8 cellular contexts compared by ENCODE assay signal in the genomic region with DNA sequence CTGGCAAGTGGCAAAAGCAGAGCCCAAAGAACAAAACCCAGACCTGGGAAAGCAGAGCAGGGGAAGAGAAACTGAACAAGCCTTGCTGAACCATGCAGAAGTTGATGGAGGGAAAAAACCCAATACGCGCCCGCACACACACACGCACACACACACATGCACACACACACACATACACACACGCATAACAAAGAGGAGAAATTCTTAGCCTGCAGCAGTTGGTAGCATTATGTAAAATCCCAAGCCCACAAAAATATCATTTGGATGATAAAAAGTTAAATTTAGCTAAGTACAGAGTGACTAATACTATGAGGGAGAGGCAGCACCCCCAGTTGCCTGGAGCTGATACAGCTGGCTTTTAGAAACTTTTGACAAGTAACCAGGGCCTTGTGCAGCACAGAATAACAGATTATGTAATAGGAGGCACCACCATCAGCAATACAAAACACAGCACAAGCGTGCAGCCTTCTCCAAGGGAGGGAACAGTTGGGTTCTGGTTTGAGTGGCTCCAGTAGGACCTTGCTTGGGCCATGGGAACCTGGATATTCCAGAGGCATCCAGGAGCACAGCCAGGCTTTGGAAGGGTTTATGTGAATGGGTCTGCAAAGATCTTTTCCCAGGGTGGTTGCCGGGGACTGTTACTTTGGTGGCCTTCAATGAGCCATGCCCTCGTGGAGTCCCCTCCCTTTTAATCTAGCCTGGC. TPM values are rescaled to one million over a fixed set of nuclear protein-coding genes. Genes with fewer than 3 reads are reported as not detected.
A peak's percentile ranks its signal among the peaks of the same experiment; 100 is the strongest.
DNase-seq lines count a peak whose midpoint lies in the region; ATAC-seq, FAIRE-seq and TF ChIP-seq lines count a peak whose summit lies in the region.

No MANE protein-coding gene starts in this region.

- no peak for TF ChIP-seq CTCF in PC-3 (conservative IDR thresholded peaks at IDR 0.05; ENCODE audit: low read depth, low read length)
- TF ChIP-seq CTCF in esophagus squamous epithelium (IDR thresholded peaks at IDR 0.05) = no peak
- TF ChIP-seq CTCF in pancreas (IDR thresholded peaks at IDR 0.05) = no peak

- no peak for TF ChIP-seq POLR2A in esophagus squamous epithelium (IDR thresholded peaks at IDR 0.05)

- H3K27ac ChIP-seq in PC-3 (ENCODE audit: low read length) = peak overlapping the region; percentile 31
- peak overlapping the region; percentile 44 to 84 (median 78) for H3K27ac ChIP-seq in esophagus squamous epithelium
- H3K27ac ChIP-seq in pancreas = no peak overlapping the region

- DNase-seq in G401 (ENCODE audit: low spot score) = peak; percentile 53
- peak; percentile 51 for DNase-seq in PC-3
- no peak for DNase-seq in esophagus squamous epithelium (lab: John Stamatoyannopoulos, UW)
- peak in 2 of 6 donors; percentile 24 to 26 for DNase-seq in pancreas
- DNase-seq in NCI-H446 (lab: John Stamatoyannopoulos, UW) = no peak
- DNase-seq in NCI-H1092 treated with DMSO at 0.1 percent for 48 hours (lab: John Stamatoyannopoulos, UW) = no peak
- no peak for DNase-seq in NCI-H187 (lab: John Stamatoyannopoulos, UW)
- DNase-seq in SKM-1 treated with dmso at 0.1 percent for 144 hours (lab: John Stamatoyannopoulos, UW; ENCODE audit: unreplicated experiment) = no peak

- intact Hi-C loops in PC-3 (cut with micrococcal nuclease) = no loop called here
- intact Hi-C loops in esophagus squamous epithelium (cut with DNase I) = no loop called here
- intact Hi-C loops in pancreas (cut with DNase I) = no loop called here

- H2AFZ ChIP-seq in PC-3 (ENCODE audit: low read length) = no peak overlapping the region

- no peaks in the 10 kb centered on the region for H3F3A ChIP-seq in PC-3 (ENCODE audit: low read length, unreplicated experiment)

- no TSS peak for BruUV-seq in PC-3 (replicated peaks; lab: Mats Ljungman, UMichigan)

- H3K4me2 ChIP-seq in PC-3 (ENCODE audit: low read length) = peak overlapping the region; percentile 14; the same call in 1 of the 2 replicates

- H3K9me3 ChIP-seq in PC-3 (ENCODE audit: low read length) (no peaks in the 10 kb centered on the region), esophagus squamous epithelium (no peaks in the 10 kb centered on the region), pancreas (no peaks in the 10 kb centered on the region)

- in situ Hi-C loops in G401 (cut with HindIII; ENCODE audit: low sequenced_read_pairs) = no loop called here

- WGBS in esophagus squamous epithelium, 2 donors = 6 to 36% methylated on average over 6 of the region's 8 CpGs
- WGBS in pancreas, 2 donors = 73 to 83% methylated on average over 8 of the region's 8 CpGs

- no peaks in the 10 kb centered on the region for H3K79me2 ChIP-seq in PC-3 (ENCODE audit: low read length)

- ATAC-seq in PC-3 = peak; percentile 89
- peak; percentile 62 to 79 (median 74) for ATAC-seq in pancreas

- no peak overlapping the region for H3K9ac ChIP-seq in PC-3 (ENCODE audit: low read length)

- no peaks in the 10 kb centered on the region for H4K20me1 ChIP-seq in PC-3 (ENCODE audit: low read length)

- no peaks in the 10 kb centered on the region for H3K36me3 ChIP-seq in PC-3 (ENCODE audit: low read depth, low read length)
- no peaks in the 10 kb centered on the region for H3K36me3 ChIP-seq in esophagus squamous epithelium
- no peaks in the 10 kb centered on the region for H3K36me3 ChIP-seq in pancreas

- peak; percentile 53 for FAIRE-seq in pancreas (lab: Jason Lieb, UNC)

- POLR2A ChIA-PET in PC-3 (lab: Charles Lee; ENCODE audit: unreplicated experiment) = interaction anchor here (0.6 kb wide), 1 partner anchor 35 kb away, joined by 14 read pairs; the partner anchor contains the start of gene PITPNM2

- no peaks in the 10 kb centered on the region for H3K9me2 ChIP-seq in PC-3 (replicated peaks; ENCODE audit: low read length)

- H3K4me1 ChIP-seq in PC-3 (ENCODE audit: insufficient read depth, low read length) (peaks cover 20% of the 10 kb centered on the region), esophagus squamous epithelium (peaks cover 20 to 69% (median 33%) of the 10 kb centered on the region in 3 donors), pancreas (peaks cover 0 to 4% (median 0%) of the 10 kb centered on the region in 3 donors)

- CTCF ChIA-PET in PC-3 (lab: Charles Lee) = interaction anchor here (0.6 to 1.1 kb wide), 4 partner anchors 35 to 131 kb away, joined by 3 to 5 read pairs (median 4); partner anchors contain the start of gene PITPNM2

- H3K27me3 ChIP-seq in PC-3 (ENCODE audit: low read length) = no peaks in the 10 kb centered on the region
- H3K27me3 ChIP-seq in esophagus squamous epithelium = no peaks in the 10 kb centered on the region
- H3K27me3 ChIP-seq in pancreas = no peaks in the 10 kb centered on the region

- H3K4me3 ChIP-seq in PC-3 (ENCODE audit: low read length) (no peak overlapping the region), esophagus squamous epithelium (peak overlapping the region in 1 of 4 donors; percentile 15), pancreas (no peak overlapping the region)

RNA-seq across cellular contexts. Expression of gene PITPNM2, which starts 35.3 kb away (rescaled TPM):
- 0.06 and 1.9 TPM in 2 replicates for total RNA-seq in G401 (2014; rRNA removed; shearing (Covaris generic))
- 5.6 and 8.1 TPM in 2 replicates for total RNA-seq in PC-3 (2014; rRNA removed)
- total RNA-seq in esophagus squamous epithelium = 1 to 10 TPM; 4.2 to 9.1 (median 8.2) TPM
- total RNA-seq in pancreas = 1 to 10 TPM; 4.4 to 9.8 (median 5.6) TPM
- polyA plus RNA-seq in pancreas = 10 to 100 TPM in 1 of 2 donors, 1 to 10 TPM in 1; 8.2 to 13.2 TPM

Comparison
In these comparisons a context has a peak if more than half of its experiments do, and no peak if none do; other contexts are left out.
1. DNase-seq: peak in G401 (single experiment) and PC-3 (single experiment); none in esophagus squamous epithelium (single experiment), NCI-H446 (0 of 2), NCI-H1092 treated with DMSO at 0.1 percent for 48 hours (single experiment), NCI-H187 (0 of 2) and SKM-1 treated with dmso at 0.1 percent for 144 hours (single experiment).
2. H3K27ac ChIP-seq: peak in PC-3 (single experiment) and esophagus squamous epithelium (4 of 4); none in pancreas (0 of 4).